ENCODE assay signal across 16 cellular contexts in the genomic region with DNA sequence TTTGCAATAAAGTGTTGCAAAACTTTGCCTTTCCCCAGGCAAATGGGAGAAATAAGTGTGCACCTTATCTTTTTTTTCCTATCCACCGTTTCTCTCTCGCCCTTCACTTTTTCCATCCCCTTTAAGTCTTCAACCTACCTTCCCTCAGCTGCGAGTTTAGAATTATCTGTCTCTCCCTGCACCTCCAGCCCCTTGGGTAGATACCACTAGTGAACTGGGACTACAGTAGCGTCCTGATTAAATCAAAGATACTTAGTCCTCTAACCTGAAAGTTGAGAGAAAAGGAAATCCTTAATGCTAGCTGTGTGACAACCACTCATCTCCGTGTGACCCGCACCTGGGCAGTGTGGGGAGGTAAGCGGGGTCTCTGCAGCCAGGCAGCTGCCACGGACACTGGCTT.
"Had no signal": no experiment of that assay in that cellular context is flagged by ENCODE, and none has a peak within 500 bp of the region (broad histone marks: within the 10 kb centered on the region; RNA-seq: fewer than 3 reads in every experiment).

No MANE protein-coding gene starts in this region.

- H3K4me3 ChIP-seq: colonic mucosa, heart left ventricle, lung, right atrium auricular region, sigmoid colon, skin epidermis had no signal

- H3K27me3 ChIP-seq: colonic mucosa, heart left ventricle, right atrium auricular region, sigmoid colon had no signal

- H3K4me1 Mint-ChIP-seq: naive B cell, nephron had no signal

- ATAC-seq: left colon had no signal

- H3K36me3 ChIP-seq: colonic mucosa, heart left ventricle, right atrium auricular region, sigmoid colon had no signal

- DNase-seq: colonic mucosa; dermis blood vessel endothelial cell; foreskin melanocyte; heart left ventricle; hippocampal formation; left colon; left ventricle myocardium superior; mesendoderm; naive B cell; posterior cingulate gyrus; sigmoid colon; stimulated activated naive CD4-positive, alpha-beta T cell treated with Interleukin-2 at 50 U/mL for 16 hours had no signal

- H3K36me3 Mint-ChIP-seq: naive B cell had no signal

- H3K9me3 ChIP-seq: colonic mucosa, right atrium auricular region, sigmoid colon had no signal

- H3K9me3 Mint-ChIP-seq: nephron had no signal

- H3K27ac ChIP-seq: colonic mucosa, heart left ventricle, right atrium auricular region, sigmoid colon, skin epidermis had no signal

- H3K4me1 ChIP-seq: colonic mucosa, right atrium auricular region had no signal

- H3K4me3 Mint-ChIP-seq: naive B cell, nephron had no signal

- H3K27ac Mint-ChIP-seq: naive B cell, nephron had no signal
